Comparison of ENCODE assay signal across 12 cellular contexts in the genomic region with DNA sequence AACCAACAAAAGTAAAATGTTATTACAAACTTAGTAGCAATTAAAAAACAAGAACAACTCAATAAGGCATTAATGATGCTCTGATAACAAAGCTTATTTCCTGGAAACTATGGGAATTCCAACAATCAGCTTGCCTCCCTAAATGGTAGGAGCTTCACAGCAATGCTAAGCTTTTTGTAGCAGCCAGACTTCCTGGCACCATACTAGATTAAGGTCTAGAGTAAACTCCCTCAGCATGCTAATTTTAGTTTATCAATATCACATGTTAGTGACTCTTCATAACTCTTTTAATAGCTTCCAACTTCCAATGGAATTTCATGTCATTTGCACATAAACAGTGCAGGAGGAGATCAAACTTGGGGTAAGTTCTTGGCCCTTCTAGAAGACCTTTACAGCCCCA.
"Had no signal": no experiment of that assay in that cellular context is flagged by ENCODE, and none has a peak within 500 bp of the region (broad histone marks: within the 10 kb centered on the region; RNA-seq: fewer than 3 reads in every experiment).

No MANE protein-coding gene starts in this region.

- H3K9me3 ChIP-seq: gastrocnemius medialis, left lung, mucosa of descending colon, neutrophil, psoas muscle, thyroid gland had no signal

- ATAC-seq: esophagus mucosa; gastrocnemius medialis; left lung; mucosa of descending colon; naive thymus-derived CD8-positive, alpha-beta T cell; psoas muscle had no signal

- H3K27me3 ChIP-seq: gastrocnemius medialis, left lung, neutrophil, thyroid gland had no signal

- DNase-seq: effector memory CD4-positive, alpha-beta T cell; gastrocnemius medialis; islet precursor cell; left lung; mucosa of descending colon; naive thymus-derived CD8-positive, alpha-beta T cell; psoas muscle; retina; stimulated activated naive CD4-positive, alpha-beta T cell treated with Interleukin-2 at 50 U/mL for 16 hours; thyroid gland had no signal

- H3K4me3 ChIP-seq: gastrocnemius medialis, left lung, mucosa of descending colon, psoas muscle, thyroid gland had no signal

- H3K36me3 ChIP-seq: gastrocnemius medialis, left lung, neutrophil, thyroid gland had no signal

- H3K27ac ChIP-seq: gastrocnemius medialis, left lung, neutrophil, psoas muscle, thyroid gland had no signal

- H3K4me1 ChIP-seq: gastrocnemius medialis, psoas muscle, thyroid gland had no signal
